12 cellular contexts compared by ENCODE assay signal in the genomic region with DNA sequence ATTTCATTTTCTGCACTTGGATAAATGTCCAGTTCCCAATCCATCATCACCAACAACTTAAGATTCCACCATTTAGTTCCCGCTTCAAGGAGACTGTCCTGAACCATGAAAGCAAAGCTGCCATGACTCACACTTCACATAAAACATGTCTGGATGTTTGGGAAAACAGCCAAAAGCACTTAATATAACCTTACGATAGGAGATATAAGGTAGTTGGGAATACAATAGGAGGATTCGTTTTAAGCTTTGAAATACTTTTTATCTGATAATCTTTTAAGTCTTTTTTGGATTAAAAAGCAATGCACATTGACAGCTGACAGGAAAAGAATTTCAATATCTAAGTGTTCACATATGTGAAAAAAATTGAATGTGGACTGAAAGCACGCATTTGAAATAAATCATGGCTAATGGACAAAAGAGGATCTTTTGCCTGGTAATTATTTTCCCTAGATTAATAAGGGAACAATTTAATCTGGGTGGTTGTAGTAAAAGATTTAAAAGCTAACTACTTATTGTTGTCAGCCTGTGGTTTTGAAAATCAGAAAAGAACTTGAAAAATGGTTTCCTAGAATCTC. TPM values are rescaled to one million over a fixed set of nuclear protein-coding genes. Genes with fewer than 3 reads are reported as not detected.
DNase-seq lines count a peak whose midpoint lies in the region; ATAC-seq, FAIRE-seq and TF ChIP-seq lines count a peak whose summit lies in the region.
"Had no signal": no experiment of that assay in that cellular context is flagged by ENCODE, and none has a peak within 500 bp of the region (broad histone marks: within the 10 kb centered on the region; RNA-seq: fewer than 3 reads in every experiment).

No MANE protein-coding gene starts in this region.

- H3K9ac ChIP-seq in keratinocyte (ENCODE audit: control insufficient read depth, extremely low read depth, insufficient read depth, low read length) (no peak overlapping the region), kidney (ENCODE audit: low read length in 2 of 2) (no peak overlapping the region)

- no peaks in the 10 kb centered on the region for H4K20me1 ChIP-seq in keratinocyte (ENCODE audit: control insufficient read depth, extremely low read depth, insufficient read depth, low read length)

- peak; percentile 6 for DNase-seq in NCI-H748 (lab: John Stamatoyannopoulos, UW; ENCODE audit: unreplicated experiment)
- no peak for DNase-seq in NCI-H748 treated with DMSO at 0.1 percent for 48 hours (lab: John Stamatoyannopoulos, UW)
- DNase-seq in keratinocyte (ENCODE audit: low read depth, low spot score), result no peak
- no peak for DNase-seq in upper lobe of left lung
- DNase-seq in NCI-H2029 treated with DMSO at 0.1 percent for 48 hours (lab: John Stamatoyannopoulos, UW), result no peak
- DNase-seq in T-helper 1 cell, result no peak
- no peak for DNase-seq in kidney
- DNase-seq: MG63 had no signal

- peak overlapping the region; percentile 55 for H2AFZ ChIP-seq in keratinocyte (ENCODE audit: control insufficient read depth, low read length)

- intact Hi-C loops in kidney (cut with DNase I), result no loop called here

- no peak overlapping the region for H3K4me3 ChIP-seq in keratinocyte (ENCODE audit: control insufficient read depth in 2 of 3, extremely low read depth in 1 of 3, insufficient read depth in 2 of 3, low read depth in 1 of 3, low read length in 3 of 3)
- no peak overlapping the region for H3K4me3 ChIP-seq in upper lobe of left lung
- H3K4me3 ChIP-seq in kidney (ENCODE audit: low read length in 2 of 2), result no peak overlapping the region
- H3K4me3 ChIP-seq: MG63, prostate gland had no signal

- peak overlapping the region; percentile 68 for H3K27ac ChIP-seq in keratinocyte (ENCODE audit: control insufficient read depth, insufficient read depth, low read length)
- H3K27ac ChIP-seq in upper lobe of left lung, result peak overlapping the region; percentile 37 to 58 (median 47)
- no peak overlapping the region for H3K27ac ChIP-seq in kidney (ENCODE audit: low read depth in 2 of 2, low read length in 2 of 2)
- H3K27ac ChIP-seq: prostate gland had no signal

- ATAC-seq in SK-N-SH treated with all-trans-retinoic acid at 6 μM for 48 hours (peak; percentile 66), upper lobe of left lung (ENCODE audit: low FRiP score in 2 of 2) (peak in 1 of 2 donors; percentile 30)
- ATAC-seq: Panc1 had no signal

- WGBS in upper lobe of left lung, 2 donors, result 25 to 31% methylated on average over 4 of the region's 4 CpGs

- no peaks in the 10 kb centered on the region for H3K36me3 ChIP-seq in keratinocyte (ENCODE audit: control insufficient read depth in 2 of 2, extremely low read depth in 1 of 2, insufficient read depth in 2 of 2, low read length in 2 of 2)
- no peaks in the 10 kb centered on the region for H3K36me3 ChIP-seq in upper lobe of left lung
- no peaks in the 10 kb centered on the region for H3K36me3 ChIP-seq in kidney (ENCODE audit: control insufficient read depth in 1 of 2, insufficient read depth in 2 of 2, low read length in 2 of 2)
- H3K36me3 ChIP-seq: MG63, prostate gland had no signal

- TF ChIP-seq CTCF in keratinocyte (optimal IDR thresholded peaks at IDR 0.05 in 1 of 3, IDR thresholded peaks at IDR 0.05 in 1 of 3, conservative IDR thresholded peaks at IDR 0.05 in 1 of 3; ENCODE audit: extremely low read depth in 1 of 3, insufficient read depth in 2 of 3, low read length in 3 of 3), result no peak
- TF ChIP-seq CTCF in upper lobe of left lung (IDR thresholded peaks at IDR 0.05), result no peak
- TF ChIP-seq CTCF in kidney (IDR thresholded peaks at IDR 0.05; ENCODE audit: borderline replicate concordance, extremely low read depth, insufficient read depth), result no peak

- H3K4me1 ChIP-seq in keratinocyte (ENCODE audit: control insufficient read depth, extremely low read depth, insufficient read depth, low read length), result peaks cover 86% of the 10 kb centered on the region
- H3K4me1 ChIP-seq in upper lobe of left lung, result peaks cover 31 to 37% (median 34%) of the 10 kb centered on the region in 4 donors
- H3K4me1 ChIP-seq in kidney (ENCODE audit: control insufficient read depth in 1 of 2, insufficient read depth in 1 of 2, low read depth in 1 of 2, low read length in 2 of 2), result no peaks in the 10 kb centered on the region
- H3K4me1 ChIP-seq: prostate gland had no signal

- H3K9me1 ChIP-seq in keratinocyte (ENCODE audit: control insufficient read depth, extremely low read depth, insufficient read depth, low read length), result no peaks in the 10 kb centered on the region

- TF ChIP-seq EP300 in upper lobe of left lung (IDR thresholded peaks at IDR 0.05), result no peak

- H3K9me3 ChIP-seq in keratinocyte (ENCODE audit: control insufficient read depth, low read depth, low read length), result no peaks in the 10 kb centered on the region
- H3K9me3 ChIP-seq in upper lobe of left lung, result no peaks in the 10 kb centered on the region
- no peaks in the 10 kb centered on the region for H3K9me3 ChIP-seq in kidney (ENCODE audit: control insufficient read depth in 1 of 2, low read length in 2 of 2)
- H3K9me3 ChIP-seq: MG63, prostate gland had no signal

- H3K4me2 ChIP-seq in keratinocyte (ENCODE audit: control insufficient read depth, extremely low read depth, insufficient read depth, low read depth, low read length), result peak overlapping the region; percentile 78

- dilution Hi-C loops in keratinocyte (cut with MboI; ENCODE audit: extremely low pct_ligation_motif_present, low sequenced_read_pairs), result no loop called here

- no peaks in the 10 kb centered on the region for H3K27me3 ChIP-seq in keratinocyte (ENCODE audit: control insufficient read depth, extremely low read depth, insufficient read depth, low read length)
- H3K27me3 ChIP-seq in upper lobe of left lung, result no peaks in the 10 kb centered on the region
- H3K27me3 ChIP-seq: MG63 had no signal

- peak; percentile 92 for FAIRE-seq in keratinocyte (lab: Jason Lieb, UNC)
- FAIRE-seq in kidney (lab: Jason Lieb, UNC), result no peak

- H3K79me2 ChIP-seq in keratinocyte (ENCODE audit: control insufficient read depth, insufficient read depth, low read length), result no peaks in the 10 kb centered on the region

- TF ChIP-seq POLR2A in upper lobe of left lung (IDR thresholded peaks at IDR 0.05), result no peak

TF ChIP-seq in SK-N-SH treated with all-trans-retinoic acid at 6 μM for 48 hours, 23 proteins besides CTCF, POLR2A, EP300 and RAD21 (continues in another document):
- no peak for TF ChIP-seq ARNTL (CRISPR knock-in tag; IDR thresholded peaks at IDR 0.05; ENCODE audit: borderline replicate concordance, low read depth)
- no peak for TF ChIP-seq ZNF8 (CRISPR knock-in tag; IDR thresholded peaks at IDR 0.05)
- TF ChIP-seq RARB (CRISPR knock-in tag; IDR thresholded peaks at IDR 0.05), result peak; percentile 89; the same call in 1 of the 2 replicates
- TF ChIP-seq ZFP3 (CRISPR knock-in tag; IDR thresholded peaks at IDR 0.05), result no peak
- no peak for TF ChIP-seq PPARA (CRISPR knock-in tag; IDR thresholded peaks at IDR 0.05; ENCODE audit: borderline replicate concordance)
- peak; percentile 71 for TF ChIP-seq ZC3H10 (CRISPR knock-in tag; IDR thresholded peaks at IDR 0.05)
- TF ChIP-seq ZNF70 (CRISPR knock-in tag; IDR thresholded peaks at IDR 0.05), result no peak
- TF ChIP-seq OSR1 (CRISPR knock-in tag; IDR thresholded peaks at IDR 0.05), result no peak
- TF ChIP-seq, protein P1, sequence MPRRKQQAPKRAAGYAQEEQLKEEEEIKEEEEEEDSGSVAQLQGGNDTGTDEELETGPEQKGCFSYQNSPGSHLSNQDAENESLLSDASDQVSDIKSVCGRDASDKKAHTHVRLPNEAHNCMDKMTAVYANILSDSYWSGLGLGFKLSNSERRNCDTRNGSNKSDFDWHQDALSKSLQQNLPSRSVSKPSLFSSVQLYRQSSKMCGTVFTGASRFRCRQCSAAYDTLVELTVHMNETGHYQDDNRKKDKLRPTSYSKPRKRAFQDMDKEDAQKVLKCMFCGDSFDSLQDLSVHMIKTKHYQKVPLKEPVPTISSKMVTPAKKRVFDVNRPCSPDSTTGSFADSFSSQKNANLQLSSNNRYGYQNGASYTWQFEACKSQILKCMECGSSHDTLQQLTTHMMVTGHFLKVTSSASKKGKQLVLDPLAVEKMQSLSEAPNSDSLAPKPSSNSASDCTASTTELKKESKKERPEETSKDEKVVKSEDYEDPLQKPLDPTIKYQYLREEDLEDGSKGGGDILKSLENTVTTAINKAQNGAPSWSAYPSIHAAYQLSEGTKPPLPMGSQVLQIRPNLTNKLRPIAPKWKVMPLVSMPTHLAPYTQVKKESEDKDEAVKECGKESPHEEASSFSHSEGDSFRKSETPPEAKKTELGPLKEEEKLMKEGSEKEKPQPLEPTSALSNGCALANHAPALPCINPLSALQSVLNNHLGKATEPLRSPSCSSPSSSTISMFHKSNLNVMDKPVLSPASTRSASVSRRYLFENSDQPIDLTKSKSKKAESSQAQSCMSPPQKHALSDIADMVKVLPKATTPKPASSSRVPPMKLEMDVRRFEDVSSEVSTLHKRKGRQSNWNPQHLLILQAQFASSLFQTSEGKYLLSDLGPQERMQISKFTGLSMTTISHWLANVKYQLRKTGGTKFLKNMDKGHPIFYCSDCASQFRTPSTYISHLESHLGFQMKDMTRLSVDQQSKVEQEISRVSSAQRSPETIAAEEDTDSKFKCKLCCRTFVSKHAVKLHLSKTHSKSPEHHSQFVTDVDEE (CRISPR knock-in tag; IDR thresholded peaks at IDR 0.05), result no peak
- no peak for TF ChIP-seq ZNF565 (CRISPR knock-in tag; conservative IDR thresholded peaks at IDR 0.05; ENCODE audit: low read depth)

RNA-seq across cellular contexts. Expression of a gene that starts 17.3 kb away (rescaled TPM):
- polyA plus RNA-seq in keratinocyte (270 to 490 TPM (median 379 TPM) in 3 replicates), kidney (ENCODE audit: insufficient read depth, low read depth, low replicate concordance) (36.4 TPM)
- polyA plus RNA-seq in keratinocyte (2011; ENCODE audit: low read depth), result 92.0 TPM
- 190 and 225 TPM in 2 replicates for polyA plus RNA-seq in keratinocyte (2011; cell fraction: cytosol; rRNA removed)
- 856 and 930 TPM in 2 replicates for polyA plus RNA-seq in keratinocyte (2011; cell fraction: nucleus; rRNA removed)
- polyA plus RNA-seq in keratinocyte (2012; ENCODE audit: low replicate concordance), result 178 and 370 TPM in 2 replicates
- polyA minus RNA-seq in keratinocyte, result 282 to 529 TPM (median 401 TPM) in 3 replicates
- 410 TPM for polyA minus RNA-seq in keratinocyte (2011; cell fraction: cytosol; rRNA and poly(A)+ RNA removed)
- 536 and 762 TPM in 2 replicates for polyA minus RNA-seq in keratinocyte (2011; cell fraction: nucleus; rRNA and poly(A)+ RNA removed)
- total RNA-seq in upper lobe of left lung (100 to 1,000 TPM in 3 of 6 donors, 10 to 100 TPM in 3; 51.0 to 189 (median 126) TPM), kidney (78.5 TPM)

RNA-seq across cellular contexts. Expression of a gene that starts 56.7 kb away (rescaled TPM):
- polyA plus RNA-seq in keratinocyte (0.08 TPM in 1 of 3 replicates, not detected in the others), kidney (ENCODE audit: insufficient read depth, low read depth, low replicate concordance) (not detected)
- not detected for polyA plus RNA-seq in keratinocyte (2011; ENCODE audit: low read depth)
- polyA plus RNA-seq in keratinocyte (2011; cell fraction: cytosol; rRNA removed), result not detected in 2 replicates
- not detected in 2 replicates for polyA plus RNA-seq in keratinocyte (2011; cell fraction: nucleus; rRNA removed)
- not detected in 2 replicates for polyA plus RNA-seq in keratinocyte (2012; ENCODE audit: low replicate concordance)
- not detected in 3 replicates for polyA minus RNA-seq in keratinocyte
- not detected for polyA minus RNA-seq in keratinocyte (2011; cell fraction: cytosol; rRNA and poly(A)+ RNA removed)
- not detected in 2 replicates for polyA minus RNA-seq in keratinocyte (2011; cell fraction: nucleus; rRNA and poly(A)+ RNA removed)
- total RNA-seq in upper lobe of left lung (not detected), kidney (not detected)
- total RNA-seq: prostate gland had no signal
- polyA plus RNA-seq: AG04450 had no signal

Comparison
In these comparisons a context has a peak if more than half of its experiments do, and no peak if none do; other contexts are left out.
1. H3K27ac ChIP-seq: peak in keratinocyte (single experiment) and upper lobe of left lung (4 of 4); none in kidney (0 of 2).